ENCODE assay signal across 11 cellular contexts in the genomic region with DNA sequence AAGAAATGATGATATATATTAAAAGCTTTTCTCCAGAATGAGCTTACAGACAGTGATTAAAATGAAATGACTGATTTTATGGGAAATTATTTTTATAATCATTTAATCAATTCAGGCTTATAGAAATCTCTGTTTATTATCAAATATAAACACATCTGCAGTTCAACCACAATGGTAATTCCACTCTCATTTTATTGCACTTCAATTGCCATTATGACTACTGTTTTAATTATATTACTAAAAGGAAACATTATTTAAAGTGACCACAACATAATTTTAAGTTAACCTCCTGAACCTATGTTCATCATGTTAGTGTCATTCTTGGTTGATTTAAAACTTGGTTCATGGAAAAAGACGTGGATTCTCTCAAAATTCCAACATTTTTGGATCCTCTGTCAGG.
"Had no signal": no experiment of that assay in that cellular context is flagged by ENCODE, and none has a peak within 500 bp of the region (broad histone marks: within the 10 kb centered on the region; RNA-seq: fewer than 3 reads in every experiment).

No MANE protein-coding gene starts in this region.

- H3K9me3 ChIP-seq: HAP-1 had no signal

- FAIRE-seq: H1, H54 had no signal

- H3K4me1 ChIP-seq: HAP-1 had no signal

- ATAC-seq: GM23338, HCT116 had no signal

- H3K4me3 ChIP-seq: GM23248, GM23338, HAP-1 had no signal

- H2AFZ ChIP-seq: GM23248, GM23338 had no signal

- H3K36me3 ChIP-seq: HAP-1 had no signal

- H3K9ac ChIP-seq: GM23248 had no signal

- H3K4me2 ChIP-seq: GM23338 had no signal

- H3K27ac ChIP-seq: GM23248 had no signal

- DNase-seq: GM23248, GOT3, H7, H9, HCEC 1CT, HFFc6 had no signal
